24 cellular contexts compared by ENCODE assay signal in genomic region chr2:41697389-41697788, GRCh38.
"Had no signal": no experiment of that assay in that cellular context is flagged by ENCODE, and none has a peak within 500 bp of the region (broad histone marks: within the 10 kb centered on the region; RNA-seq: fewer than 3 reads in every experiment).

No MANE protein-coding gene starts in this region.

- H3K27me3 ChIP-seq: colonic mucosa, esophagus muscularis mucosa, gastrocnemius medialis, gastroesophageal sphincter, heart left ventricle, heart right ventricle had no signal

- H3K36me3 ChIP-seq: colonic mucosa, esophagus muscularis mucosa, esophagus squamous epithelium, gastrocnemius medialis, gastroesophageal sphincter, heart left ventricle, heart right ventricle had no signal

- H3K27ac Mint-ChIP-seq: dendritic cell treated with granulocyte-macrophage colony-stimulating factor and Interleukin-4, amounts not matched to agents 40 ng/mL and 50 ng/mL, for 4 days; effector memory CD8-positive, alpha-beta T cell; endodermal cell had no signal

- DNase-seq: colonic mucosa; cortex of kidney; dermis blood vessel endothelial cell; dorsolateral prefrontal cortex; effector CD4-positive, alpha-beta T cell; effector CD8-positive, alpha-beta T cell; effector memory CD4-positive, alpha-beta T cell; effector memory CD8-positive, alpha-beta T cell; endodermal cell; erythroblast; esophagus squamous epithelium; foreskin fibroblast; foreskin keratinocyte; foreskin melanocyte; gastrocnemius medialis; glutamatergic neuron; head of caudate nucleus; heart left ventricle; heart right ventricle had no signal

- H3K4me3 Mint-ChIP-seq: dendritic cell treated with granulocyte-macrophage colony-stimulating factor and Interleukin-4, amounts not matched to agents 40 ng/mL and 50 ng/mL, for 4 days; effector memory CD8-positive, alpha-beta T cell; endodermal cell had no signal

- H3K27ac ChIP-seq: colonic mucosa, coronary artery, epithelial cell of prostate, esophagus muscularis mucosa, esophagus squamous epithelium, foreskin keratinocyte, gastrocnemius medialis, gastroesophageal sphincter, heart left ventricle, heart right ventricle had no signal

- H3K4me1 ChIP-seq: colonic mucosa, foreskin keratinocyte, gastrocnemius medialis had no signal

- H3K4me3 ChIP-seq: colonic mucosa, coronary artery, dorsolateral prefrontal cortex, esophagus muscularis mucosa, esophagus squamous epithelium, gastrocnemius medialis, gastroesophageal sphincter, heart left ventricle, heart right ventricle had no signal

- H3K9me3 Mint-ChIP-seq: dendritic cell treated with granulocyte-macrophage colony-stimulating factor and Interleukin-4, amounts not matched to agents 40 ng/mL and 50 ng/mL, for 4 days; effector memory CD8-positive, alpha-beta T cell; endodermal cell had no signal

- H3K9me3 ChIP-seq: colonic mucosa, esophagus muscularis mucosa, esophagus squamous epithelium, gastrocnemius medialis, gastroesophageal sphincter, heart left ventricle, heart right ventricle had no signal
